In the genomic region with DNA sequence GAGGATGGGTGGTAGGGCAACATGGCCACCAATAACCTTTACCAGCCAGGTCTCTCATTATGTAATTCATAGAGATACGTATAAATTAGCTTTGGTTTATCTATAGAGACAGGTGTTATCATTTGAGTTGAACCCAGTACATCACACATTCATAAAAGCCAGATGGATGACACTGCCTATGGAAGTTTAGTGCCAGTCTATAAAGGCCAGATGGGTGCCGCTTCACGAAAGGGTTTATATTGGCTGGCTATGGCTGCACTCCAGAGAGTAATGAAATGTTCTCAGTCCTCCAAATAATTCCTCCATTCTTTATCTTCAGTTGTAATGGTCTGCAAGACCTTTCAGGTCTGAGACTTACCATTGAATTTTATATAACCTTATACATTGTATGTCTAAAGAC, we compare ENCODE assay signal across 11 cellular contexts.
"Had no signal": no experiment of that assay in that cellular context is flagged by ENCODE, and none has a peak within 500 bp of the region (broad histone marks: within the 10 kb centered on the region; RNA-seq: fewer than 3 reads in every experiment).

No MANE protein-coding gene starts in this region.

- FAIRE-seq: H1, H54 had no signal

- H3K36me3 ChIP-seq: HAP-1 had no signal

- DNase-seq: GM23248, GOT3, H7, H9, HCEC 1CT, HFFc6 had no signal

- H3K9me3 ChIP-seq: HAP-1 had no signal

- H3K4me3 ChIP-seq: GM23248, GM23338, HAP-1 had no signal

- H3K27ac ChIP-seq: GM23248 had no signal

- H3K4me1 ChIP-seq: HAP-1 had no signal

- ATAC-seq: GM23338, HCT116 had no signal
